1 cellular context compared by ENCODE assay signal in the genomic region with DNA sequence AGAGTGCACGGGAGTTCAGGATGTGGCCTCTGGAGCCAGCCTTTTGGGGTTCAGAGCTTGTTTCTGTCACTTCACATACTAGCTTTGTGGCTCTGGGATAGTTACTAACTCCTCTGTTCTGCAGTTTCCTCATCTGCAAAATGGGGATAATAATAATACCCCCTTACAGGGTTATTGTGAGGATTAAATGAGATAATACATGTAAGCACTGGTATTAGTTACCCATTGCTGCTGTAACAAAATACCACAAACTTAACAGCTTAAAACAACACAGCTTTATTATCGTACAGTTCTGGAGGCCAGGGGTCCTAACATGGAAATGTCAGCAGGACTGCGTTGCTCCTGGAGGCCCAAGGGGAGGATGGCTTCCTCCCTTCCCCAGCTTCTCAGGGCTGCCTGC.
TF ChIP-seq lines count a peak whose summit lies in the region.

No MANE protein-coding gene starts in this region.

TF ChIP-seq in GM23338, 12 proteins besides CTCF, POLR2A, EP300 and RAD21:
- TF ChIP-seq POLR2AphosphoS5 (IDR thresholded peaks at IDR 0.05; ENCODE audit: low read depth): no peak
